ENCODE assay signal across 8 cellular contexts in genomic region chr21:39444406-39445145, GRCh38. TPM values are rescaled to one million over a fixed set of nuclear protein-coding genes. Genes with fewer than 3 reads are reported as not detected.
DNase-seq lines count a peak whose midpoint lies in the region; TF ChIP-seq lines count a peak whose summit lies in the region.

No MANE protein-coding gene starts in this region.

- H3K9me3 ChIP-seq in colonic mucosa (no peaks in the 10 kb centered on the region), uterus (no peaks in the 10 kb centered on the region)

- H3K36me3 ChIP-seq in colonic mucosa (no peaks in the 10 kb centered on the region), uterus (no peaks in the 10 kb centered on the region)

- no peak for TF ChIP-seq CTCF in colonic mucosa (IDR thresholded peaks at IDR 0.05)
- TF ChIP-seq CTCF in uterus (IDR thresholded peaks at IDR 0.05), result no peak

- no peak overlapping the region for H3K27ac ChIP-seq in colonic mucosa
- peak overlapping the region; percentile 90 to 92 for H3K27ac ChIP-seq in uterus

- H3K4me1 ChIP-seq in colonic mucosa (no peaks in the 10 kb centered on the region), uterus (no peaks in the 10 kb centered on the region)

- no peak for TF ChIP-seq POLR2A in uterus (IDR thresholded peaks at IDR 0.05)

- DNase-seq in ELR (ENCODE audit: low read depth), result peak; percentile 51
- peak; percentile 41 for DNase-seq in NCI-H69 (lab: John Stamatoyannopoulos, UW)
- no peak for DNase-seq in colonic mucosa
- peak; percentile 2 to 16 for DNase-seq in lung microvascular endothelial cell (ENCODE audit: low read depth in 2 of 2)
- DNase-seq in uterus, result peak; percentile 23 to 26
- no peak for DNase-seq in central memory CD4-positive, alpha-beta T cell
- no peak for DNase-seq in NCI-H128 (lab: John Stamatoyannopoulos, UW; ENCODE audit: unreplicated experiment)
- DNase-seq in NCI-H1694 (lab: John Stamatoyannopoulos, UW), result no peak

- peak overlapping the region; percentile 88 for H3K4me3 ChIP-seq in colonic mucosa
- peak overlapping the region; percentile 52 to 58 for H3K4me3 ChIP-seq in uterus

- peak overlapping the region; percentile 56 to 74 for H3K9ac ChIP-seq in colonic mucosa (ENCODE audit: low read depth in 2 of 2, low read length in 2 of 2)

- intact Hi-C loops in colonic mucosa (cut with DNase I) (loop anchor here (5.0 kb wide), 1 partner anchor 132 kb away; the partner anchor contains the start of gene BRWD1), uterus (cut with DNase I; ENCODE audit: low total_unique reads) (no loop called here)

- H3K27me3 ChIP-seq in colonic mucosa (no peaks in the 10 kb centered on the region), uterus (no peaks in the 10 kb centered on the region)

RNA-seq across cellular contexts. Expression of gene LCA5L, which starts 1.0 kb away (rescaled TPM):
- total RNA-seq in colonic mucosa (under 1 TPM; 0.64 to 0.98 TPM), lung microvascular endothelial cell (0.22 and 0.40 TPM in 2 replicates), uterus (1 to 10 TPM in 2 of 4 donors, under 1 TPM in 1, not detected in 1; 0.26 to 4.1 (median 2.2) TPM)

RNA-seq across cellular contexts. Expression of gene SH3BGR, which starts 7.2 kb away (rescaled TPM):
- total RNA-seq in colonic mucosa (1 to 10 TPM; 3.3 to 5.1 TPM), lung microvascular endothelial cell (0.20 and 0.22 TPM in 2 replicates), uterus (10 to 100 TPM in 1 of 4 donors, 1 to 10 TPM in 2, not detected in 1; 1.1 to 27.9 (median 8.1) TPM)

Comparison
In these comparisons a context has a peak if more than half of its experiments do, and no peak if none do; other contexts are left out.
1. DNase-seq: peak in ELR (single experiment), NCI-H69 (single experiment), lung microvascular endothelial cell (2 of 2) and uterus (2 of 2); none in colonic mucosa (single experiment), central memory CD4-positive, alpha-beta T cell (single experiment), NCI-H128 (single experiment) and NCI-H1694 (single experiment).